In the genomic region with DNA sequence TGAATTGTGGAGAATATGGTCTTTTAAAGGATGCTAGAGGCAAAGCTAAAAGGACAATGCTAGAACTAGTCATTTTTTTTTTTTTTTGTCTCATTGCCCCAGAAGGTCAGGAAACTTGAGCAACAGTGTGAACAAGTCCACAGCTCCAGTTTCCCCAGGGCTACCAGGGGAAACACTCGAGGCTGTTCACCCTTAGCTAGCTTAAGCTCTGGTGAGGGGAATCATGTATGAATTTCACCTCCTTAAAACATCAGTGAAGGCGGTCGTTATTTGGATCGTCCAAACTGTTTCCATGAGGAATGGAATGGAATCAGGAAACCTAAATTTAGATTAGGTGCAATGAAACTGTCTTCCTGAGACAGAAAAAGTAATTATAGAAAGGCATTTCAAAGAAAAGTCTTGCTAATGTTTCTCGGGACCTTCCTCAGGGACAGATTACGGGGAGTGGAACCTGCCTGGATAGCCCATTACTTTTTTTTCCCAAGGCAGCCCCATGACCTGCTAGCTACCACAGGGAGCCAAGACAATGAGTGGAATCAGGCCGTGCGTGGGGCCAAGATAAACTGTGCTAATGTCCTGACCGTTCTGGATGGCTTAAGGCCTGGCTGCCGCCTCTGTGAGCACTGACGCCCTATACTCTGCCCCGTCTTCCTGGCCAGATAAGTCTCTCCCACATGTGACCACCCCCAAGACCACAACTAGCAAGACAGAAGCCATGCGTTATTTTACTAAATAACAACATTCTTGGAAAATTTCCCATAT, we compare ENCODE assay signal across 21 cellular contexts.
DNase-seq lines count a peak whose midpoint lies in the region; ATAC-seq and TF ChIP-seq lines count a peak whose summit lies in the region.
"Had no signal": no experiment of that assay in that cellular context is flagged by ENCODE, and none has a peak within 500 bp of the region (broad histone marks: within the 10 kb centered on the region; RNA-seq: fewer than 3 reads in every experiment).

No MANE protein-coding gene starts in this region.

- WGBS in endodermal cell (ENCODE audit: insufficient coverage in 1 of 2, insufficient read length in 1 of 2), 2 experiments = 87 to 88% methylated on average over 4 to 13 of the region's 13 CpGs

- ATAC-seq in stimulated activated naive B cell treated with anti-CD40 and anti-IgM and Interleukin-4, amounts not matched to agents 10 μg/mL and 1 μg/mL and 100 μg/mL, for 72 hours (replicated peaks) = no peak
- ATAC-seq: HCT116, T-helper 17 cell, WTC11 had no signal

- no peaks in the 10 kb centered on the region for H3K27me3 Mint-ChIP-seq in endodermal cell (ENCODE audit: insufficient read depth)
- H3K27me3 Mint-ChIP-seq in stimulated activated naive B cell treated with anti-CD40 and anti-IgM and Interleukin-4, amounts not matched to agents 10 μg/mL and 1 μg/mL and 100 μg/mL, for 72 hours = no peaks in the 10 kb centered on the region
- H3K27me3 Mint-ChIP-seq: stimulated activated naive CD8-positive, alpha-beta T cell treated with anti-CD3 and anti-CD28 coated beads, Interleukin-15, Interleukin-2, amounts not matched to agents 100 ng/mL and 50 ng/mL, for 24 hours had no signal

- H3K9me3 ChIP-seq in MG63 (no peaks in the 10 kb centered on the region), endodermal cell (ENCODE audit: control insufficient read depth, low read length) (no peaks in the 10 kb centered on the region), right atrium auricular region (no peaks in the 10 kb centered on the region)
- H3K9me3 ChIP-seq: lower lobe of right lung, SJCRH30 had no signal

- H3K4me3 Mint-ChIP-seq in endodermal cell = no peak overlapping the region
- H3K4me3 Mint-ChIP-seq in stimulated activated naive B cell treated with anti-CD40 and anti-IgM and Interleukin-4, amounts not matched to agents 10 μg/mL and 1 μg/mL and 100 μg/mL, for 72 hours = no peak overlapping the region
- H3K4me3 Mint-ChIP-seq: stimulated activated naive CD8-positive, alpha-beta T cell treated with anti-CD3 and anti-CD28 coated beads, Interleukin-15, Interleukin-2, amounts not matched to agents 100 ng/mL and 50 ng/mL, for 24 hours; T-helper 17 cell; WTC11 had no signal

- TF ChIP-seq CTCF in endodermal cell (conservative IDR thresholded peaks at IDR 0.05) (no peak), right atrium auricular region (IDR thresholded peaks at IDR 0.05) (no peak), GM10266 (IDR thresholded peaks at IDR 0.05; ENCODE audit: control insufficient read depth, insufficient read depth, low read depth, missing control alignments) (no peak)

- peaks cover 3% of the 10 kb centered on the region for H3K9me3 Mint-ChIP-seq in endodermal cell
- peaks cover 0 to 5% of the 10 kb centered on the region in 2 donors for H3K9me3 Mint-ChIP-seq in stimulated activated naive B cell treated with anti-CD40 and anti-IgM and Interleukin-4, amounts not matched to agents 10 μg/mL and 1 μg/mL and 100 μg/mL, for 72 hours
- H3K9me3 Mint-ChIP-seq: stimulated activated naive CD8-positive, alpha-beta T cell treated with anti-CD3 and anti-CD28 coated beads, Interleukin-15, Interleukin-2, amounts not matched to agents 100 ng/mL and 50 ng/mL, for 24 hours had no signal

- no peak overlapping the region for H3K9ac ChIP-seq in endodermal cell (ENCODE audit: extremely low read depth, low read length, poor library complexity, severe bottlenecking)
- H3K9ac ChIP-seq: BLaER1 treated with 17β-estradiol and CSF1 and Interleukin-3, amounts not matched to agents 10 nM and 100 nM had no signal

- H3K36me3 Mint-ChIP-seq in endodermal cell (ENCODE audit: low read depth) = no peaks in the 10 kb centered on the region
- H3K36me3 Mint-ChIP-seq in stimulated activated naive B cell treated with anti-CD40 and anti-IgM and Interleukin-4, amounts not matched to agents 10 μg/mL and 1 μg/mL and 100 μg/mL, for 72 hours = no peaks in the 10 kb centered on the region
- H3K36me3 Mint-ChIP-seq: WTC11 had no signal

- no peak overlapping the region for H3K4me3 ChIP-seq in MG63
- no peak overlapping the region for H3K4me3 ChIP-seq in endodermal cell (ENCODE audit: low read length)
- no peak overlapping the region for H3K4me3 ChIP-seq in right atrium auricular region
- H3K4me3 ChIP-seq: BLaER1 treated with 17β-estradiol and CSF1 and Interleukin-3, amounts not matched to agents 10 nM and 100 nM; lower lobe of right lung; SJCRH30 had no signal

- DNase-seq in MG63 = peak; percentile 43
- DNase-seq in endodermal cell = peak; percentile 53
- DNase-seq in right atrium auricular region (ENCODE audit: low spot score) = peak; percentile 64
- peak; percentile 43 for DNase-seq in renal cortical epithelial cell (ENCODE audit: low read depth)
- no peak for DNase-seq in stimulated activated naive B cell treated with anti-CD40 and anti-IgM and Interleukin-4, amounts not matched to agents 10 μg/mL and 1 μg/mL and 100 μg/mL, for 72 hours
- no peak for DNase-seq in GM10266 (ENCODE audit: extremely low spot score)
- no peak for DNase-seq in DMS53 (lab: John Stamatoyannopoulos, UW)
- no peak for DNase-seq in NCI-H1436 treated with DMSO at 0.1 percent for 48 hours (lab: John Stamatoyannopoulos, UW)
- DNase-seq: activated CD4-positive, alpha-beta T cell treated with anti-CD3 and anti-CD28 coated beads, Interleukin-2, amount 50 U/mL, for 48 hours; activated gamma-delta T cell treated with Interleukin-2 at 50 U/mL for 16 hours; amygdala; lower lobe of right lung; NCI-H1694 treated with DMSO at 0.1 percent for 48 hours; nucleus accumbens; SJCRH30; stimulated activated CD4-positive, alpha-beta T cell treated with anti-CD3 and anti-CD28 coated beads, Interleukin-2, amount 100 ng/mL, for 24 hours; T-helper 17 cell had no signal

- H3K27ac ChIP-seq in endodermal cell (ENCODE audit: low read depth, low read length) = no peak overlapping the region
- H3K27ac ChIP-seq in right atrium auricular region = no peak overlapping the region
- H3K27ac ChIP-seq: BLaER1 treated with 17β-estradiol and CSF1 and Interleukin-3, amounts not matched to agents 10 nM and 100 nM; lower lobe of right lung; SJCRH30 had no signal

- no peaks in the 10 kb centered on the region for H3K36me3 ChIP-seq in MG63
- no peaks in the 10 kb centered on the region for H3K36me3 ChIP-seq in endodermal cell (ENCODE audit: control insufficient read depth, insufficient read depth, low read length)
- no peaks in the 10 kb centered on the region for H3K36me3 ChIP-seq in right atrium auricular region
- H3K36me3 ChIP-seq: BLaER1 treated with 17β-estradiol and CSF1 and Interleukin-3, amounts not matched to agents 10 nM and 100 nM; lower lobe of right lung; SJCRH30 had no signal

- peaks cover 5% of the 10 kb centered on the region for H3K4me1 Mint-ChIP-seq in endodermal cell
- peaks cover 5 to 9% of the 10 kb centered on the region in 2 donors for H3K4me1 Mint-ChIP-seq in stimulated activated naive B cell treated with anti-CD40 and anti-IgM and Interleukin-4, amounts not matched to agents 10 μg/mL and 1 μg/mL and 100 μg/mL, for 72 hours

- H3K4me1 ChIP-seq in endodermal cell (ENCODE audit: control insufficient read depth, insufficient read depth, low read length) (no peaks in the 10 kb centered on the region), right atrium auricular region (peaks cover 0 to 11% of the 10 kb centered on the region in 2 donors)
- H3K4me1 ChIP-seq: lower lobe of right lung, SJCRH30 had no signal

- no peaks in the 10 kb centered on the region for H3K27me3 ChIP-seq in MG63
- H3K27me3 ChIP-seq in endodermal cell (ENCODE audit: control insufficient read depth, insufficient read depth, low read length, poor library complexity, severe bottlenecking) = no peaks in the 10 kb centered on the region
- no peaks in the 10 kb centered on the region for H3K27me3 ChIP-seq in right atrium auricular region
- H3K27me3 ChIP-seq: BLaER1 treated with 17β-estradiol and CSF1 and Interleukin-3, amounts not matched to agents 10 nM and 100 nM; SJCRH30 had no signal

- no peak overlapping the region for H3K27ac Mint-ChIP-seq in endodermal cell
- no peak overlapping the region for H3K27ac Mint-ChIP-seq in stimulated activated naive B cell treated with anti-CD40 and anti-IgM and Interleukin-4, amounts not matched to agents 10 μg/mL and 1 μg/mL and 100 μg/mL, for 72 hours
- H3K27ac Mint-ChIP-seq: stimulated activated naive CD8-positive, alpha-beta T cell treated with anti-CD3 and anti-CD28 coated beads, Interleukin-15, Interleukin-2, amounts not matched to agents 100 ng/mL and 50 ng/mL, for 24 hours; T-helper 17 cell; WTC11 had no signal

Comparison
In these comparisons a context has a peak if more than half of its experiments do, and no peak if none do; other contexts are left out.
1. DNase-seq: peak in MG63 (single experiment), endodermal cell (single experiment), right atrium auricular region (single experiment) and renal cortical epithelial cell (single experiment); none in stimulated activated naive B cell treated with anti-CD40 and anti-IgM and Interleukin-4, amounts not matched to agents 10 μg/mL and 1 μg/mL and 100 μg/mL, for 72 hours (single experiment), GM10266 (single experiment), DMS53 (single experiment) and NCI-H1436 treated with DMSO at 0.1 percent for 48 hours (single experiment).